Comparison of ENCODE assay signal across 19 cellular contexts in genomic region chr6:45132059-45132458, GRCh38.
A peak's percentile ranks its signal among the peaks of the same experiment; 100 is the strongest.
DNase-seq lines count a peak whose midpoint lies in the region; ATAC-seq, FAIRE-seq and TF ChIP-seq lines count a peak whose summit lies in the region.
"Had no signal": no experiment of that assay in that cellular context is flagged by ENCODE, and none has a peak within 500 bp of the region (broad histone marks: within the 10 kb centered on the region; RNA-seq: fewer than 3 reads in every experiment).

No MANE protein-coding gene starts in this region.

- no peaks in the 10 kb centered on the region for H3K27me3 ChIP-seq in A673 (replicated peaks; ENCODE audit: insufficient read depth, low read depth, low read length, poor library complexity)
- H3K27me3 ChIP-seq in bronchial epithelial cell (ENCODE audit: control insufficient read depth, insufficient read depth, low read length) = no peaks in the 10 kb centered on the region
- H3K27me3 ChIP-seq in adrenal gland = no peaks in the 10 kb centered on the region
- H3K27me3 ChIP-seq: brain microvascular endothelial cell, uterus had no signal

- peaks cover 9% of the 10 kb centered on the region for H3K9me3 ChIP-seq in A673 (ENCODE audit: low read depth, low read length, poor library complexity, severe bottlenecking)
- H3K9me3 ChIP-seq in adrenal gland (replicated peaks in 1 of 3) = peaks cover 0 to 13% (median 5%) of the 10 kb centered on the region in 3 donors

- TF ChIP-seq CTCF in A673 (conservative IDR thresholded peaks at IDR 0.05; ENCODE audit: low read depth, low read length) (no peak), HFF-Myc (IDR thresholded peaks at IDR 0.05; ENCODE audit: low read depth, low read length, missing control alignments) (no peak), bronchial epithelial cell (IDR thresholded peaks at IDR 0.05; ENCODE audit: insufficient read depth, low read length, severe bottlenecking) (no peak), adrenal gland (IDR thresholded peaks at IDR 0.05) (no peak)

- intact Hi-C loops in A673 (cut with micrococcal nuclease; ENCODE audit: unreplicated experiment) = no loop called here
- intact Hi-C loops in adrenal gland (cut with DNase I) = no loop called here

- POLR2A ChIA-PET in A673 (lab: Charles Lee; ENCODE audit: low non-redundant PET) = no interaction called here

- H3K4me1 ChIP-seq in A673 (ENCODE audit: insufficient read depth, low read length, poor library complexity, severe bottlenecking) (peaks cover 5% of the 10 kb centered on the region), adrenal gland (replicated peaks in 1 of 2) (peaks cover 11 to 20% of the 10 kb centered on the region in 2 donors)
- H3K4me1 ChIP-seq: uterus had no signal

- no TSS peak for BruUV-seq in A673 (replicated peaks; lab: Mats Ljungman, UMichigan)

- H3K4me3 ChIP-seq in A673 (ENCODE audit: low read depth, low read length, poor library complexity, severe bottlenecking) (no peak overlapping the region), HFF-Myc (replicated peaks; ENCODE audit: low read depth, low read length) (no peak overlapping the region), bronchial epithelial cell (ENCODE audit: low read depth, low read length) (no peak overlapping the region), adrenal gland (no peak overlapping the region)
- H3K4me3 ChIP-seq: uterus had no signal

- H3K36me3 ChIP-seq in A673 (ENCODE audit: insufficient read depth, low read length, poor library complexity, severe bottlenecking) = no peaks in the 10 kb centered on the region
- no peaks in the 10 kb centered on the region for H3K36me3 ChIP-seq in bronchial epithelial cell (ENCODE audit: control insufficient read depth, insufficient read depth, low read length)
- no peaks in the 10 kb centered on the region for H3K36me3 ChIP-seq in adrenal gland (replicated peaks in 1 of 2)
- H3K36me3 ChIP-seq: brain microvascular endothelial cell, uterus had no signal

- peak; percentile 36 for DNase-seq in A673 (ENCODE audit: low spot score)
- peak; percentile 31 for DNase-seq in HFF-Myc (ENCODE audit: extremely low read depth, low read depth)
- peak; percentile 10 for DNase-seq in bronchial epithelial cell (ENCODE audit: low read depth)
- DNase-seq in iris pigment epithelial cell (ENCODE audit: low read depth) = peak; percentile 31
- DNase-seq in adrenal gland = no peak
- DNase-seq in KG1 (lab: John Stamatoyannopoulos, UW) = no peak
- no peak for DNase-seq in iPS-NIHi7 (ENCODE audit: extremely low spot score)
- DNase-seq: activated CD4-positive, alpha-beta T cell treated with anti-CD3 and anti-CD28 coated beads for 36 hours; brain microvascular endothelial cell; CD4-positive, alpha-beta memory T cell; left colon; NCI-H1048; NCI-H2029 treated with DMSO at 0.1 percent for 48 hours; NCI-H526 treated with DMSO at 0.1 percent for 48 hours; occipital lobe; stimulated activated CD4-positive, alpha-beta T cell treated with anti-CD3 and anti-CD28 coated beads, Interleukin-2, amount 100 ng/mL, for 48 hours; uterus had no signal

- no peak overlapping the region for H3K27ac ChIP-seq in A673 (ENCODE audit: low read depth, low read length, poor library complexity, severe bottlenecking)
- peak overlapping the region in 1 of 5 donors; percentile 3 for H3K27ac ChIP-seq in adrenal gland
- H3K27ac ChIP-seq: brain microvascular endothelial cell, uterus had no signal

- CTCF ChIA-PET in A673 (lab: Charles Lee) = no interaction called here

- FAIRE-seq in bronchial epithelial cell (lab: Jason Lieb, UNC) = no peak

- ATAC-seq in activated CD4-positive, CD25-positive, alpha-beta regulatory T cell treated with anti-CD3 and anti-CD28 coated beads, Interleukin-2, amount 50 U/mL, for 24 hours = no peak
- ATAC-seq: activated CD4-positive, alpha-beta T cell treated with anti-CD3 and anti-CD28 coated beads for 36 hours; left colon; Panc1 had no signal

- WGBS in adrenal gland, 4 donors = 34 to 50% (median 44%) methylated on average over 1 of the region's 1 CpG

- TF ChIP-seq POLR2A in adrenal gland (IDR thresholded peaks at IDR 0.05) = no peak

Comparison
In these comparisons a context has a peak if more than half of its experiments do, and no peak if none do; other contexts are left out.
1. DNase-seq: peak in A673 (single experiment), HFF-Myc (single experiment), bronchial epithelial cell (single experiment) and iris pigment epithelial cell (single experiment); none in adrenal gland (0 of 7), KG1 (single experiment) and iPS-NIHi7 (single experiment).